Comparison of ENCODE assay signal across 29 cellular contexts in the genomic region with DNA sequence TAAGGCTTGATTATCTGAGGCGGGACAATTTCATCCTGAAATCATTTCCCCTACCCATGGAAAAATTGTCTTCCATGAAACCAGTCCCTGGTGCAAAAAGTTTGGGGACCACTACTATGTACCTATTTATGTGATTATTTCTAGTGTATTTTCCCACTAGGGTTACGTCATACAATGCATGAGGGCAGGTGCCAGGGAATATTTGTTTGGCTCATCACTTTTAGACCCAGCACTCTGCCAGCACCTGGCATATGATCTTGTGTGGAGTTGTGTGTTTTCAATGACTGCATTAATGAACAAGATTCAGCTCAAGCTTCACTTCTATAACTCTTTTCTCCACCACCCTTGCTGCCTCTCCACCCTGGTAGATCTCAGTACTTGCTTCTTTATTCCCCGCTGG.
"Had no signal": no experiment of that assay in that cellular context is flagged by ENCODE, and none has a peak within 500 bp of the region (broad histone marks: within the 10 kb centered on the region; RNA-seq: fewer than 3 reads in every experiment).

No MANE protein-coding gene starts in this region.

- H2AFZ ChIP-seq: PC-9 had no signal

- H3K4me3 ChIP-seq: PC-9, SJCRH30, SK-N-MC had no signal

- H3K9ac ChIP-seq: KMS-11 had no signal

- ATAC-seq: Panc1, SK-N-SH treated with all-trans-retinoic acid at 6 μM for 48 hours had no signal

- H3K4me2 ChIP-seq: KMS-11, PC-9 had no signal

- H3K9me3 ChIP-seq: SJCRH30 had no signal

- H3K27ac ChIP-seq: KMS-11, PC-9, SJCRH30, SK-N-MC had no signal

- H3K27me3 ChIP-seq: SJCRH30 had no signal

- H3K4me1 ChIP-seq: SJCRH30 had no signal

- H3K36me3 ChIP-seq: SJCRH30 had no signal

- DNase-seq: Karpas-422, KBM-7, MM.1S, MV-4-11, NCI-H1092, NCI-H1105, NCI-H1417 treated with DMSO at 0.1 percent for 48 hours, NCI-H1436 treated with DMSO at 0.1 percent for 48 hours, NCI-H1694 treated with DMSO at 0.1 percent for 48 hours, NCI-H187 treated with DMSO at 0.1 percent for 48 hours, NCI-H2029, NCI-H2081, NCI-H2171 treated with DMSO at 0.1 percent for 48 hours, NCI-H2227 treated with DMSO at 0.1 percent for 48 hours, NCI-H345, NCI-H446, NCI-H510A treated with DMSO at 0.1 percent for 48 hours, NCI-H524 treated with DMSO at 0.1 percent for 48 hours, NCI-H526 treated with DMSO at 0.1 percent for 48 hours, NCI-H774, PC-9, Right ventricle myocardium superior, SIG-M5, SJCRH30 had no signal

- FAIRE-seq: RCC 7860 had no signal
